1 cellular context compared by ENCODE assay signal in genomic region chr7:29807179-29807841, GRCh38.
TF ChIP-seq lines count a peak whose summit lies in the region.

No MANE protein-coding gene starts in this region.

TF ChIP-seq in H1, 55 proteins besides CTCF, POLR2A, EP300 and RAD21 (continued from another document):
- TF ChIP-seq ATF2 (IDR thresholded peaks at IDR 0.05; ENCODE audit: low read length) (no peak), FOSL1 (IDR thresholded peaks at IDR 0.05; ENCODE audit: insufficient read depth, low read depth, low read length) (no peak), SIX5 (IDR thresholded peaks at IDR 0.05; ENCODE audit: low read depth, low read length) (no peak), EZH2 (IDR thresholded peaks at IDR 0.05; ENCODE audit: low read depth, low read length, severe bottlenecking) (peak; percentile 22), KDM1A (IDR thresholded peaks at IDR 0.05; ENCODE audit: borderline replicate concordance, low read length) (peak; percentile 89)
- TF ChIP-seq, protein P1, sequence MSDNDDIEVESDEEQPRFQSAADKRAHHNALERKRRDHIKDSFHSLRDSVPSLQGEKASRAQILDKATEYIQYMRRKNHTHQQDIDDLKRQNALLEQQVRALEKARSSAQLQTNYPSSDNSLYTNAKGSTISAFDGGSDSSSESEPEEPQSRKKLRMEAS (IDR thresholded peaks at IDR 0.05) = peak; percentile 3; the same call in 1 of the 2 replicates
